Comparison of ENCODE assay signal across 18 cellular contexts in genomic region chr10:43749940-43750552, GRCh38.
A peak's percentile ranks its signal among the peaks of the same experiment; 100 is the strongest.
DNase-seq lines count a peak whose midpoint lies in the region; ATAC-seq and TF ChIP-seq lines count a peak whose summit lies in the region.
"Had no signal": no experiment of that assay in that cellular context is flagged by ENCODE, and none has a peak within 500 bp of the region (broad histone marks: within the 10 kb centered on the region; RNA-seq: fewer than 3 reads in every experiment).

No MANE protein-coding gene starts in this region.

- H3K4me3 ChIP-seq in Panc1 (ENCODE audit: low read depth in 2 of 2, low read length in 2 of 2) (no peak overlapping the region), choroid plexus epithelial cell (ENCODE audit: low read depth, low read length) (no peak overlapping the region), mesenchymal stem cell (ENCODE audit: insufficient read depth in 1 of 2, low read depth in 1 of 2, low read length in 2 of 2) (no peak overlapping the region)
- H3K4me3 ChIP-seq: GM12878, MG63 had no signal

- H2AK5ac ChIP-seq in mesenchymal stem cell (ENCODE audit: low read length, severe bottlenecking) = no peak overlapping the region

- no peak overlapping the region for H2BK120ac ChIP-seq in mesenchymal stem cell (ENCODE audit: low read depth, low read length)

- H3K27me3 ChIP-seq in Panc1 (ENCODE audit: control insufficient read depth, insufficient read depth, low read length) (peaks cover 7% of the 10 kb centered on the region; the same call in 1 of the 2 replicates), mesenchymal stem cell (ENCODE audit: control insufficient read depth in 1 of 2, insufficient read depth in 1 of 2, low read length in 2 of 2) (peaks cover 0 to 20% of the 10 kb centered on the region in 2 experiments)
- H3K27me3 ChIP-seq: MG63 had no signal

- no peak overlapping the region for H3K23ac ChIP-seq in mesenchymal stem cell (ENCODE audit: low read length in 2 of 2)

- no TSS peak for BruUV-seq in Panc1 (replicated peaks; lab: Mats Ljungman, UMichigan)

- H4K8ac ChIP-seq in mesenchymal stem cell (ENCODE audit: low read length) = no peak overlapping the region

- TF ChIP-seq CTCF in Panc1 (IDR thresholded peaks at IDR 0.05) (no peak), choroid plexus epithelial cell (conservative IDR thresholded peaks at IDR 0.05; ENCODE audit: low read depth, low read length) (no peak), GM13976 (IDR thresholded peaks at IDR 0.05; ENCODE audit: borderline replicate concordance, control extremely low read depth, extremely low read depth, insufficient read depth, missing control alignments) (no peak)

- no peak overlapping the region for H3K18ac ChIP-seq in mesenchymal stem cell (ENCODE audit: low read depth in 1 of 2, low read length in 2 of 2)

- H3K36me3 ChIP-seq in Panc1 (ENCODE audit: control insufficient read depth, insufficient read depth, low read length) = no peaks in the 10 kb centered on the region
- H3K36me3 ChIP-seq in mesenchymal stem cell (ENCODE audit: control insufficient read depth in 1 of 2, insufficient read depth in 2 of 2, low read depth in 1 of 2, low read length in 2 of 2) = no peaks in the 10 kb centered on the region
- H3K36me3 ChIP-seq: MG63 had no signal

- H3K4ac ChIP-seq in mesenchymal stem cell (ENCODE audit: low read depth in 1 of 2, low read length in 2 of 2) = no peak overlapping the region

- no peak overlapping the region for H2BK5ac ChIP-seq in mesenchymal stem cell (ENCODE audit: low read depth, low read length, poor library complexity, severe bottlenecking)

- no peak overlapping the region for H2AFZ ChIP-seq in mesenchymal stem cell (ENCODE audit: low read depth, low read length)

- H3K4me1 ChIP-seq in Panc1 (ENCODE audit: control insufficient read depth, insufficient read depth, low read length) = no peaks in the 10 kb centered on the region
- no peaks in the 10 kb centered on the region for H3K4me1 ChIP-seq in mesenchymal stem cell (ENCODE audit: control insufficient read depth, insufficient read depth, low read depth, low read length)

- H3K4me2 ChIP-seq in mesenchymal stem cell (ENCODE audit: low read length, poor library complexity, severe bottlenecking) = no peak overlapping the region

- 0 out of 2 replicates have a peak, but pooled peaks have one; percentile 17 for ATAC-seq in Panc1
- ATAC-seq in activated CD4-positive, CD25-positive, alpha-beta regulatory T cell treated with anti-CD3 and anti-CD28 coated beads, Interleukin-2, amount 50 U/mL, for 24 hours = no peak
- ATAC-seq: GM12878, HCT116 had no signal

- intact Hi-C loops in Panc1 (cut with micrococcal nuclease; ENCODE audit: unreplicated experiment) = no loop called here

- no peaks in the 10 kb centered on the region for H3K79me1 ChIP-seq in mesenchymal stem cell (replicated peaks; ENCODE audit: low read length, poor library complexity, severe bottlenecking)

- H2BK12ac ChIP-seq in mesenchymal stem cell (ENCODE audit: low read length in 2 of 2) = no peak overlapping the region

- no peak overlapping the region for H4K91ac ChIP-seq in mesenchymal stem cell (ENCODE audit: low read length)

- H3K9me3 ChIP-seq in Panc1 (ENCODE audit: control insufficient read depth, insufficient read depth, low read depth, low read length) = no peaks in the 10 kb centered on the region
- H3K9me3 ChIP-seq in mesenchymal stem cell (ENCODE audit: control insufficient read depth, low read length) = no peaks in the 10 kb centered on the region
- H3K9me3 ChIP-seq: MG63 had no signal

- no peak for DNase-seq in Panc1 (ENCODE audit: low read depth, low spot score)
- peak; percentile 54 for DNase-seq in choroid plexus epithelial cell (ENCODE audit: low read depth)
- peak; percentile 5 for DNase-seq in mesenchymal stem cell
- DNase-seq in GM19238 (ENCODE audit: insufficient read length, low spot score) = no peak
- DNase-seq in NCI-H2029 (lab: John Stamatoyannopoulos, UW) = no peak
- no peak for DNase-seq in GM13976 (ENCODE audit: low spot score)
- DNase-seq: CD4-positive, CD25-positive, alpha-beta regulatory T cell; MG63; NCI-H1048; NCI-H1417 treated with DMSO at 0.1 percent for 48 hours; NCI-H187; NCI-H2107; NCI-H446 treated with DMSO at 0.1 percent for 48 hours; NCI-H526 treated with DMSO at 0.1 percent for 48 hours; Right ventricle myocardium superior had no signal

- H3K27ac ChIP-seq in Panc1 (ENCODE audit: low read length) (no peak overlapping the region), mesenchymal stem cell (ENCODE audit: low read length, poor library complexity, severe bottlenecking) (no peak overlapping the region)

- H3K9ac ChIP-seq in mesenchymal stem cell (ENCODE audit: low read length) = no peak overlapping the region

- no peak overlapping the region for H2BK15ac ChIP-seq in mesenchymal stem cell (ENCODE audit: low read depth, poor library complexity, severe bottlenecking)

- POLR2A ChIA-PET in Panc1 (lab: Charles Lee) = interaction anchor here (0.5 kb wide), 1 partner anchor 354 kb away, joined by 18 read pairs; no protein-coding TSS in a partner anchor

- CTCF ChIA-PET in Panc1 (lab: Charles Lee) = no interaction called here

- in situ Hi-C loops in Panc1 (cut with HindIII; ENCODE audit: low pct_unique_long_range_greater_than_20kb, low sequenced_read_pairs) = no loop called here
- in situ Hi-C loops in GM13976 (cut with MboI; ENCODE audit: low sequenced_read_pairs, unreplicated experiment) = no loop called here

- no peak overlapping the region for H3K14ac ChIP-seq in mesenchymal stem cell (ENCODE audit: low read length in 2 of 2)

- WGBS in mesenchymal stem cell = 93% methylated on average over 3 of the region's 4 CpGs

Comparison
In these comparisons a context has a peak if more than half of its experiments do, and no peak if none do; other contexts are left out.
1. DNase-seq: peak in choroid plexus epithelial cell (single experiment) and mesenchymal stem cell (single experiment); none in Panc1 (single experiment), GM19238 (single experiment), NCI-H2029 (single experiment) and GM13976 (single experiment).